Comparison of ENCODE assay signal across 22 cellular contexts in the genomic region with DNA sequence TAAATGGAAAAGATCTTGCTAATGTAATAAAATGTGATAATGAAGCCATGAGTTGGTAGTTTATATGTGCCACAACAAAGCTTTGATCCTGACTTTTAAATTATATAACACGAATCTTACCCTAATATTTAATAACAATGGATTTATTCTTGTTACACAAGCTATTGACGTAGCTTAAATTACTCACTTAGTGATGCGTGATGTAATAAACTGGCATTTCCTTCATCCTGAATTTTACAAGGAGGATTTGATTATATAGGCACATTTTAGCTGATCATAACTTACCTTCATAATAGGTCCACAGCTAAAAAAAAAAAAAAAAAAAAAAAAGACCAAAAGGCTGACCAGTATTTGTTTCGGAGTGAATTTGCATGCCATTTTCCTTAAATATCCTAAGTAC.
"Had no signal": no experiment of that assay in that cellular context is flagged by ENCODE, and none has a peak within 500 bp of the region (broad histone marks: within the 10 kb centered on the region; RNA-seq: fewer than 3 reads in every experiment).

No MANE protein-coding gene starts in this region.

- H3K27me3 ChIP-seq: hepatocyte, testis had no signal

- DNase-seq: activated CD4-positive, alpha-beta T cell treated with anti-CD3 and anti-CD28 coated beads, Interleukin-2, amount 10 ng/mL, durations not matched to agents 7 days and 5 days; activated CD4-positive, CD25-positive, alpha-beta regulatory T cell treated with anti-CD3 and anti-CD28 coated beads, Interleukin-2, amount 50 U/mL, for 72 hours; activated CD8-positive, alpha-beta memory T cell treated with anti-CD3 and anti-CD28 coated beads, Interleukin-2, amount 10 ng/mL, durations not matched to agents 7 days and 5 days; activated CD8-positive, alpha-beta T cell treated with anti-CD3 and anti-CD28 coated beads for 36 hours; activated gamma-delta T cell; activated naive CD4-positive, alpha-beta T cell treated with anti-CD3 and anti-CD28 coated beads, Interleukin-2, amount 50 U/mL, for 16 hours; activated naive CD8-positive, alpha-beta T cell treated with anti-CD3 and anti-CD28 coated beads, Interleukin-2, amount 50 U/mL, for 24 hours; caudate nucleus; effector CD4-positive, alpha-beta T cell; glutamatergic neuron; immature natural killer cell; left ventricle myocardium superior; nucleus accumbens; posterior cingulate gyrus; stimulated activated CD4-positive, alpha-beta T cell treated with anti-CD3 and anti-CD28 coated beads, Interleukin-15, amount 100 ng/mL, for 24 hours; testis; trophoblast cell; WERI-Rb-1 had no signal

- H3K9me3 ChIP-seq: testis had no signal

- H2AFZ ChIP-seq: hepatocyte had no signal

- H3K4me2 ChIP-seq: hepatocyte, smooth muscle cell had no signal

- H3K4me3 ChIP-seq: hepatocyte, smooth muscle cell, testis had no signal

- H3K36me3 ChIP-seq: WERI-Rb-1 had no signal

- H3K79me2 ChIP-seq: hepatocyte had no signal

- ATAC-seq: activated CD8-positive, alpha-beta memory T cell treated with anti-CD3 and anti-CD28 coated beads, Interleukin-2, amount 10 ng/mL, durations not matched to agents 7 days and 5 days; activated CD8-positive, alpha-beta T cell treated with anti-CD3 and anti-CD28 coated beads for 36 hours; activated naive CD8-positive, alpha-beta T cell treated with anti-CD3 and anti-CD28 coated beads, Interleukin-2, amount 50 U/mL, for 24 hours; left ventricle myocardium superior; sciatic nerve; stimulated activated memory B cell treated with anti-CD40 and anti-IgM and Interleukin-4, amounts not matched to agents 10 μg/mL and 1 μg/mL and 100 μg/mL, for 72 hours had no signal

- H3K27ac ChIP-seq: hepatocyte, testis, WERI-Rb-1 had no signal

- H3K4me1 ChIP-seq: testis had no signal
